ENCODE assay signal across 26 cellular contexts in genomic region chr3:68336042-68336441, GRCh38.
"Had no signal": no experiment of that assay in that cellular context is flagged by ENCODE, and none has a peak within 500 bp of the region (broad histone marks: within the 10 kb centered on the region; RNA-seq: fewer than 3 reads in every experiment).

No MANE protein-coding gene starts in this region.

- H3K4me1 ChIP-seq: stomach, suprapubic skin, testis, thyroid gland, tibial artery, transverse colon, upper lobe of left lung, upper lobe of right lung, uterus, vagina had no signal

- H3K27ac ChIP-seq: stomach, suprapubic skin, testis, thoracic aorta, thyroid gland, tibial artery, transverse colon, upper lobe of left lung, upper lobe of right lung, uterus, vagina had no signal

- H3K4me3 ChIP-seq: stomach, suprapubic skin, testis, thoracic aorta, thyroid gland, tibial artery, transverse colon, upper lobe of left lung, upper lobe of right lung, uterus, vagina had no signal

- FAIRE-seq: urothelium cell line had no signal

- DNase-seq: stimulated activated CD4-positive, alpha-beta T cell treated with anti-CD3 and anti-CD28 coated beads, Interleukin-2, amount 100 ng/mL, for 24 hours; stimulated activated CD4-positive, alpha-beta T cell treated with anti-CD3 and anti-CD28 coated beads, Interleukin-2, amount 100 ng/mL, for 48 hours; stimulated activated CD4-positive, alpha-beta T cell treated with anti-CD3 and anti-CD28 coated beads, Interleukin-4, amount 100 ng/mL, for 1 hour; stimulated activated CD4-positive, alpha-beta T cell treated with anti-CD3 and anti-CD28 coated beads, Interleukin-4, amount 100 ng/mL, for 24 hours; stimulated activated CD4-positive, alpha-beta T cell treated with anti-CD3 and anti-CD28 coated beads, Interleukin-4, amount 100 ng/mL, for 4 hours; stimulated activated naive B cell treated with anti-CD40 and anti-IgM and Interleukin-4, amounts not matched to agents 10 μg/mL and 1 μg/mL and 100 μg/mL, for 72 hours; stimulated activated naive CD4-positive, alpha-beta T cell; stimulated activated naive CD4-positive, alpha-beta T cell treated with Interleukin-2 at 50 U/mL for 16 hours; stimulated activated naive CD8-positive, alpha-beta T cell treated with anti-CD3 and anti-CD28 coated beads, Interleukin-15, amount 100 ng/mL, for 72 hours; stimulated activated naive CD8-positive, alpha-beta T cell treated with anti-CD3 and anti-CD28 coated beads, Interleukin-15, Interleukin-2, amounts not matched to agents 100 U/mL and 50 U/mL, for 24 hours; stomach; substantia nigra; testis; thyroid gland; tibial artery; transverse colon; trophoblast cell; upper lobe of left lung; upper lobe of right lung; uterus had no signal

- H3K36me3 ChIP-seq: stomach, suprapubic skin, thoracic aorta, thyroid gland, tibial artery, transverse colon, upper lobe of left lung, upper lobe of right lung, uterus, vagina had no signal

- H3K27me3 ChIP-seq: stomach, suprapubic skin, testis, thyroid gland, tibial artery, transverse colon, upper lobe of left lung, upper lobe of right lung, uterus, vagina had no signal

- ATAC-seq: stimulated activated effector memory CD8-positive, alpha-beta T cell treated with anti-CD3 and anti-CD28 coated beads, Interleukin-12 subunit alpha, Interleukin-12 subunit beta, amount 100 ng/mL, for 72 hours; stimulated activated memory B cell treated with anti-CD40 and anti-IgM and Interleukin-4, amounts not matched to agents 10 μg/mL and 1 μg/mL and 100 μg/mL, for 72 hours; stimulated activated naive B cell treated with anti-CD40 and anti-IgM and Interleukin-4, amounts not matched to agents 10 μg/mL and 1 μg/mL and 100 μg/mL, for 72 hours; stimulated activated naive CD8-positive, alpha-beta T cell treated with anti-CD3 and anti-CD28 coated beads, Interleukin-15, amount 100 ng/mL, for 72 hours; stimulated activated naive CD8-positive, alpha-beta T cell treated with anti-CD3 and anti-CD28 coated beads, Interleukin-15, Interleukin-2, amounts not matched to agents 100 U/mL and 50 U/mL, for 24 hours; upper lobe of right lung had no signal

- H3K9me3 ChIP-seq: suprapubic skin, testis, thoracic aorta, thyroid gland, tibial artery, transverse colon, upper lobe of left lung, upper lobe of right lung, uterus, vagina had no signal
